2 cellular contexts compared by ENCODE assay signal in genomic region chr3:141345528-141345927, GRCh38.
TF ChIP-seq lines count a peak whose summit lies in the region.

No MANE protein-coding gene starts in this region.

TF ChIP-seq in HEK293, 187 proteins besides CTCF, POLR2A, EP300 and RAD21 (continued from another document):
- TF ChIP-seq ZNF558 (tag by site-specific recombination; IDR thresholded peaks at IDR 0.05) (no peak), GLIS2 (tag by site-specific recombination; IDR thresholded peaks at IDR 0.05) (no peak), ZNF175 (tag by site-specific recombination; IDR thresholded peaks at IDR 0.05) (no peak), ZNF239 (tag by site-specific recombination; IDR thresholded peaks at IDR 0.05) (no peak), ZFHX2 (tag by site-specific recombination; conservative IDR thresholded peaks at IDR 0.05) (peak; percentile 65), EGR2 (tag by site-specific recombination; IDR thresholded peaks at IDR 0.05; ENCODE audit: low read depth) (peak; percentile 55), YY1 (tag by site-specific recombination; IDR thresholded peaks at IDR 0.05) (no peak), ZNF645 (tag by site-specific recombination; IDR thresholded peaks at IDR 0.05) (no peak), ZNF623 (tag by site-specific recombination; IDR thresholded peaks at IDR 0.05) (no peak)
TF ChIP-seq in HEK293: peak in this region for 2.

TF ChIP-seq in K562, 482 proteins besides CTCF, POLR2A, EP300 and RAD21 (continued from another document):
- TF ChIP-seq NR2C1 (IDR thresholded peaks at IDR 0.05) (no peak), NR2C1 (tag; IDR thresholded peaks at IDR 0.05) (0 out of 2 replicates have a peak, but pooled peaks have one; percentile 21), ZNF263 (CRISPR knock-in tag; IDR thresholded peaks at IDR 0.05; ENCODE audit: borderline replicate concordance) (no peak)
